Comparison of ENCODE assay signal across 16 cellular contexts in genomic region chr14:76827696-76828301, GRCh38. TPM values are rescaled to one million over a fixed set of nuclear protein-coding genes. Genes with fewer than 3 reads are reported as not detected.
DNase-seq lines count a peak whose midpoint lies in the region; ATAC-seq and TF ChIP-seq lines count a peak whose summit lies in the region.
"Had no signal": no experiment of that assay in that cellular context is flagged by ENCODE, and none has a peak within 500 bp of the region (broad histone marks: within the 10 kb centered on the region; RNA-seq: fewer than 3 reads in every experiment).

No MANE protein-coding gene starts in this region.

- intact Hi-C loops in uterus (cut with DNase I; ENCODE audit: low total_unique reads) = no loop called here

- H2BK120ac ChIP-seq in neuronal stem cell (ENCODE audit: low read depth, low read length) = no peak overlapping the region

- TF ChIP-seq EP300 in gastroesophageal sphincter (IDR thresholded peaks at IDR 0.05) = no peak

- H3K36me3 ChIP-seq in gastroesophageal sphincter (no peaks in the 10 kb centered on the region), neuronal stem cell (replicated peaks in 1 of 2; ENCODE audit: control insufficient read depth in 2 of 2, insufficient read depth in 2 of 2, low read length in 2 of 2) (no peaks in the 10 kb centered on the region), uterus (no peaks in the 10 kb centered on the region)

- no peak overlapping the region for H3K4me2 ChIP-seq in neuronal stem cell (ENCODE audit: insufficient read depth, low read length, poor library complexity, severe bottlenecking)

- no peaks in the 10 kb centered on the region for H3K79me1 ChIP-seq in neuronal stem cell (ENCODE audit: low read depth, low read length)

- H3K9ac ChIP-seq in neuronal stem cell (ENCODE audit: low read depth, low read length, poor library complexity) = no peak overlapping the region

- H3K9me3 ChIP-seq in gastroesophageal sphincter (no peaks in the 10 kb centered on the region), neuronal stem cell (replicated peaks in 1 of 2; ENCODE audit: control insufficient read depth in 2 of 2, insufficient read depth in 1 of 2, low read depth in 1 of 2, low read length in 2 of 2) (peaks cover 0 to 4% of the 10 kb centered on the region in 2 donors), uterus (no peaks in the 10 kb centered on the region)

- no peak overlapping the region for H3K18ac ChIP-seq in neuronal stem cell (ENCODE audit: low read length)

- peak; percentile 32 for DNase-seq in DMS53 (lab: John Stamatoyannopoulos, UW)
- no peak for DNase-seq in DMS53 treated with DMSO at 0.1 percent for 48 hours (lab: John Stamatoyannopoulos, UW; ENCODE audit: unreplicated experiment)
- DNase-seq in neuronal stem cell (ENCODE audit: low spot score) = no peak
- DNase-seq in uterus = peak; percentile 19 to 36
- no peak for DNase-seq in activated naive CD4-positive, alpha-beta T cell (lab: John Stamatoyannopoulos, UW)
- DNase-seq in DMS114 treated with DMSO at 0.1 percent for 48 hours (lab: John Stamatoyannopoulos, UW; ENCODE audit: unreplicated experiment) = no peak
- no peak for DNase-seq in activated T-cell treated with anti-CD3 and anti-CD28 coated beads, Interleukin-2, amount 50 U/mL, for 48 hours
- DNase-seq: activated CD8-positive, alpha-beta memory T cell treated with anti-CD3 and anti-CD28 coated beads for 24 hours; activated naive CD8-positive, alpha-beta T cell treated with anti-CD3 and anti-CD28 coated beads for 36 hours; KBM-7; naive thymus-derived CD4-positive, alpha-beta T cell; NCI-H2081 treated with DMSO at 0.1 percent for 48 hours had no signal

- ATAC-seq in gastroesophageal sphincter = no peak
- ATAC-seq: naive thymus-derived CD4-positive, alpha-beta T cell; stimulated activated memory B cell treated with anti-CD40 and anti-IgM and Interleukin-4, amounts not matched to agents 10 μg/mL and 1 μg/mL and 100 μg/mL, for 72 hours had no signal

- H3K4me3 ChIP-seq in gastroesophageal sphincter (peak overlapping the region; percentile 11 to 31), neuronal stem cell (ENCODE audit: low read length in 2 of 2) (no peak overlapping the region), uterus (peak overlapping the region; percentile 2 to 24)

- WGBS in gastroesophageal sphincter (ENCODE audit: low coverage in 1 of 2), 2 donors = 33 to 50% methylated on average over 4 to 7 of the region's 9 CpGs
- no CpG with 5 or more reads among the region's 9 CpGs for WGBS in neuronal stem cell (ENCODE audit: extremely low coverage in 2 of 2, insufficient read length in 2 of 2, insufficient replicate concordance in 1 of 2), 2 donors

- H3K4me1 ChIP-seq in gastroesophageal sphincter = no peaks in the 10 kb centered on the region
- peaks cover 4 to 16% of the 10 kb centered on the region in 2 donors for H3K4me1 ChIP-seq in neuronal stem cell (ENCODE audit: control insufficient read depth in 2 of 2, insufficient read depth in 1 of 2, low read depth in 1 of 2, low read length in 2 of 2)
- no peaks in the 10 kb centered on the region for H3K4me1 ChIP-seq in uterus

- H2AK5ac ChIP-seq in neuronal stem cell (ENCODE audit: low read depth, low read length) = peak overlapping the region; percentile 25

- no peak overlapping the region for H4K91ac ChIP-seq in neuronal stem cell (ENCODE audit: low read depth, low read length, poor library complexity)

- no peak overlapping the region for H2BK5ac ChIP-seq in neuronal stem cell (ENCODE audit: low read length)

- no peak overlapping the region for H3K14ac ChIP-seq in neuronal stem cell (ENCODE audit: low read length)

- no peak overlapping the region for H4K8ac ChIP-seq in neuronal stem cell (ENCODE audit: low read depth, low read length)

- no peak for TF ChIP-seq POLR2A in gastroesophageal sphincter (IDR thresholded peaks at IDR 0.05)
- TF ChIP-seq POLR2A in uterus (IDR thresholded peaks at IDR 0.05) = no peak

- H3K27ac ChIP-seq in gastroesophageal sphincter = peak overlapping the region in 3 of 4 donors; percentile 37 to 48 (median 45)
- no peak overlapping the region for H3K27ac ChIP-seq in neuronal stem cell (replicated peaks; ENCODE audit: low read length)
- H3K27ac ChIP-seq in uterus = peak overlapping the region; percentile 28 to 57
- H3K27ac ChIP-seq: 22Rv1 had no signal

- H3K27me3 ChIP-seq in gastroesophageal sphincter (no peaks in the 10 kb centered on the region), neuronal stem cell (ENCODE audit: control insufficient read depth in 3 of 3, insufficient read depth in 3 of 3, low read depth in 1 of 3, low read length in 3 of 3) (peaks cover 0 to 39% (median 0%) of the 10 kb centered on the region in 3 experiments), uterus (no peaks in the 10 kb centered on the region)

- H2AFZ ChIP-seq in neuronal stem cell (ENCODE audit: low read length) = no peak overlapping the region

- no peak overlapping the region for H3K4ac ChIP-seq in neuronal stem cell (ENCODE audit: low read length)

- no peak overlapping the region for H2BK15ac ChIP-seq in neuronal stem cell (ENCODE audit: low read length)

- TF ChIP-seq CTCF in gastroesophageal sphincter (IDR thresholded peaks at IDR 0.05) (no peak), uterus (IDR thresholded peaks at IDR 0.05) (no peak)

- H3K23ac ChIP-seq in neuronal stem cell (ENCODE audit: low read depth, low read length, poor library complexity) = no peak overlapping the region

- H2BK12ac ChIP-seq in neuronal stem cell (ENCODE audit: low read length) = no peak overlapping the region

RNA-seq across cellular contexts. Expression of gene LRRC74A, which starts 1.6 kb away (rescaled TPM):
- not detected for total RNA-seq in gastroesophageal sphincter
- polyA plus RNA-seq in neuronal stem cell (2013, experiment 1 of 2) = not detected
- polyA plus RNA-seq in neuronal stem cell (2013, experiment 2 of 2) = not detected
- total RNA-seq in uterus = not detected
- total RNA-seq: activated naive CD8-positive, alpha-beta T cell treated with anti-CD3 and anti-CD28 coated beads for 36 hours; naive thymus-derived CD4-positive, alpha-beta T cell; OCI-LY7 had no signal
- polyA plus RNA-seq: naive thymus-derived CD4-positive, alpha-beta T cell had no signal

RNA-seq across cellular contexts. Expression of gene ANGEL1, which starts 15.1 kb away (rescaled TPM):
- total RNA-seq in gastroesophageal sphincter (10 to 100 TPM in 2 of 4 donors, 1 to 10 TPM in 2; 9.0 to 27.5 (median 12.2) TPM), uterus (10 to 100 TPM in 2 of 4 donors, 1 to 10 TPM in 2; 4.1 to 24.4 (median 10.5) TPM)
- 14.7 TPM for polyA plus RNA-seq in neuronal stem cell (2013, experiment 1 of 2)
- 13.5 TPM for polyA plus RNA-seq in neuronal stem cell (2013, experiment 2 of 2)

Comparison
In these comparisons a context has a peak if more than half of its experiments do, and no peak if none do; other contexts are left out.
1. DNase-seq: peak in DMS53 (single experiment) and uterus (2 of 2); none in DMS53 treated with DMSO at 0.1 percent for 48 hours (single experiment), neuronal stem cell (single experiment), activated naive CD4-positive, alpha-beta T cell (0 of 4), DMS114 treated with DMSO at 0.1 percent for 48 hours (single experiment) and activated T-cell treated with anti-CD3 and anti-CD28 coated beads, Interleukin-2, amount 50 U/mL, for 48 hours (0 of 2).
2. H3K4me3 ChIP-seq: peak in gastroesophageal sphincter (2 of 2) and uterus (2 of 2); none in neuronal stem cell (0 of 2).